8 cellular contexts compared by ENCODE assay signal in genomic region chr2:133266075-133266925, GRCh38.
DNase-seq lines count a peak whose midpoint lies in the region; ATAC-seq and TF ChIP-seq lines count a peak whose summit lies in the region.

No MANE protein-coding gene starts in this region.

- no peak overlapping the region for H3K9ac ChIP-seq in SK-N-SH

- H3K4me1 ChIP-seq in SK-N-SH (ENCODE audit: control insufficient read depth in 1 of 2, insufficient read depth in 2 of 2, low read depth in 1 of 2, low read length in 1 of 2) (peaks cover 0 to 14% of the 10 kb centered on the region in 2 experiments; a peak in 2 of 4 replicates), left ventricle myocardium inferior (peaks cover 27% of the 10 kb centered on the region)

- CTCF ChIA-PET in SK-N-SH (lab: Yijun Ruan, JAX): interaction anchor here (1.1 to 1.4 kb wide), 2 partner anchors 295 to 514 kb away, joined by 3 to 6 read pairs; no protein-coding TSS in a partner anchor

- no peaks in the 10 kb centered on the region for H3K79me2 ChIP-seq in SK-N-SH (ENCODE audit: insufficient read depth)

- no peaks in the 10 kb centered on the region for H3K9me2 ChIP-seq in SK-N-SH

- intact Hi-C loops in left ventricle myocardium inferior (cut with micrococcal nuclease): no loop called here
- intact Hi-C loops in sciatic nerve (cut with DNase I): no loop called here

- H3K9me3 ChIP-seq in SK-N-SH (no peaks in the 10 kb centered on the region), left ventricle myocardium inferior (replicated peaks) (no peaks in the 10 kb centered on the region)

- no peak overlapping the region for H3K27ac ChIP-seq in SK-N-SH (ENCODE audit: low read depth in 2 of 2, low read length in 1 of 2)
- peak overlapping the region; percentile 52 for H3K27ac ChIP-seq in left ventricle myocardium inferior (replicated peaks)

- H3K27me3 ChIP-seq in GM06990 (replicated peaks; ENCODE audit: control insufficient read depth, insufficient read depth, low read length) (no peaks in the 10 kb centered on the region), SK-N-SH (ENCODE audit: insufficient read depth) (no peaks in the 10 kb centered on the region), left ventricle myocardium inferior (ENCODE audit: low read depth) (peaks cover 14% of the 10 kb centered on the region)

- H4K20me1 ChIP-seq in SK-N-SH (ENCODE audit: insufficient read depth): no peaks in the 10 kb centered on the region

- TF ChIP-seq EP300 in SK-N-SH (IDR thresholded peaks at IDR 0.05; ENCODE audit: borderline replicate concordance in 1 of 2, low read depth in 1 of 2, low read length in 1 of 2): no peak

- H2AFZ ChIP-seq in SK-N-SH (ENCODE audit: low read depth): 0 out of 2 replicates have a peak overlapping the region, but pooled peaks have one; percentile 35

- POLR2A ChIA-PET in SK-N-SH (lab: Yijun Ruan, JAX): no interaction called here

- no peaks in the 10 kb centered on the region for H3K36me3 ChIP-seq in GM06990 (ENCODE audit: control insufficient read depth, insufficient read depth, low read length)
- no peaks in the 10 kb centered on the region for H3K36me3 ChIP-seq in SK-N-SH (replicated peaks in 1 of 2; ENCODE audit: control insufficient read depth in 1 of 2, insufficient read depth in 2 of 2, low read length in 1 of 2)
- H3K36me3 ChIP-seq in left ventricle myocardium inferior: no peaks in the 10 kb centered on the region

- no peak overlapping the region for H3K4me3 ChIP-seq in GM06990 (replicated peaks; ENCODE audit: low read depth, low read length)
- peak overlapping the region; percentile 44 to 51; a peak in 3 of 4 replicates for H3K4me3 ChIP-seq in SK-N-SH (ENCODE audit: low read depth in 2 of 2, low read length in 1 of 2)
- H3K4me3 ChIP-seq in left ventricle myocardium inferior: peak overlapping the region; percentile 68

- peak; percentile 47 for ATAC-seq in sciatic nerve
- ATAC-seq in HG03159 (IDR thresholded peaks at IDR 0.05; ENCODE audit: unreplicated experiment): no peak
- ATAC-seq in GM21717 (IDR thresholded peaks at IDR 0.05; ENCODE audit: unreplicated experiment): no peak

- TF ChIP-seq CTCF in GM06990 (IDR thresholded peaks at IDR 0.05; ENCODE audit: insufficient read depth, low read length, poor library complexity, severe bottlenecking): no peak
- TF ChIP-seq CTCF in SK-N-SH (IDR thresholded peaks at IDR 0.05): no peak; the same call in 1 of the 2 replicates
- TF ChIP-seq CTCF in left ventricle myocardium inferior (IDR thresholded peaks at IDR 0.05; ENCODE audit: borderline replicate concordance): peak; percentile 24

- peak overlapping the region; percentile 74; the same call in 1 of the 2 replicates for H3K4me2 ChIP-seq in SK-N-SH

- DNase-seq in GM06990 (ENCODE audit: extremely low read depth, insufficient read length) (peak; percentile 3), SK-N-SH (peak; percentile 70), left ventricle myocardium inferior (peak; percentile 16), sciatic nerve (ENCODE audit: low spot score) (no peak), cerebellar cortex (ENCODE audit: low spot score) (no peak), Kasumi-1 (lab: John Stamatoyannopoulos, UW) (no peak)

- no peak for TF ChIP-seq RAD21 in SK-N-SH (IDR thresholded peaks at IDR 0.05; ENCODE audit: low read length)

- no peaks in the 10 kb centered on the region for H3F3A ChIP-seq in SK-N-SH (replicated peaks; ENCODE audit: insufficient read depth)

- WGBS in SK-N-SH (ENCODE audit: low lambda C conversion rate): 42% methylated on average over 17 of the region's 67 CpGs

TF ChIP-seq in SK-N-SH, 30 proteins besides CTCF, POLR2A, EP300 and RAD21:
- no peak for TF ChIP-seq SIN3A (IDR thresholded peaks at IDR 0.05; ENCODE audit: borderline replicate concordance, low read depth, low read length)
- no peak for TF ChIP-seq IRF3 (IDR thresholded peaks at IDR 0.05; ENCODE audit: low read depth, low read length)
- TF ChIP-seq CHD2 (IDR thresholded peaks at IDR 0.05; ENCODE audit: low read length, partially characterized antibody): no peak
- TF ChIP-seq GATA2 (CRISPR knock-in tag; IDR thresholded peaks at IDR 0.05): no peak
- no peak for TF ChIP-seq POLR2AphosphoS5 (IDR thresholded peaks at IDR 0.05; ENCODE audit: low read depth, low read length)
- TF ChIP-seq ELF1 (IDR thresholded peaks at IDR 0.05): no peak
- no peak for TF ChIP-seq TCF12 (IDR thresholded peaks at IDR 0.05)
- no peak for TF ChIP-seq MXI1 (IDR thresholded peaks at IDR 0.05; ENCODE audit: low read depth, low read length)
- no peak for TF ChIP-seq SMC3 (IDR thresholded peaks at IDR 0.05; ENCODE audit: low read depth, low read length)
- no peak for TF ChIP-seq FOSL2 (IDR thresholded peaks at IDR 0.05; ENCODE audit: borderline replicate concordance, low read depth)
- no peak for TF ChIP-seq YY1 (IDR thresholded peaks at IDR 0.05; ENCODE audit: low read depth)
- TF ChIP-seq ZBTB33 (IDR thresholded peaks at IDR 0.05; ENCODE audit: borderline replicate concordance, low read depth): no peak
- no peak for TF ChIP-seq NFIC (IDR thresholded peaks at IDR 0.05; ENCODE audit: borderline replicate concordance)
- TF ChIP-seq MEF2A (IDR thresholded peaks at IDR 0.05; ENCODE audit: borderline replicate concordance, low read depth): no peak
- TF ChIP-seq TEAD4 (IDR thresholded peaks at IDR 0.05; ENCODE audit: borderline replicate concordance, insufficient read depth): no peak
- TF ChIP-seq FOXM1 (IDR thresholded peaks at IDR 0.05; ENCODE audit: low read depth): no peak
- no peak for TF ChIP-seq GABPA (IDR thresholded peaks at IDR 0.05; ENCODE audit: low read depth)
- TF ChIP-seq USF1 (IDR thresholded peaks at IDR 0.05; ENCODE audit: borderline replicate concordance, low read depth): no peak
- no peak for TF ChIP-seq FOXJ3 (CRISPR knock-in tag; IDR thresholded peaks at IDR 0.05)
- no peak for TF ChIP-seq MAX (IDR thresholded peaks at IDR 0.05; ENCODE audit: low read depth)

Comparison
In these comparisons a context has a peak if more than half of its experiments do, and no peak if none do; other contexts are left out.
1. DNase-seq: peak in GM06990 (single experiment), SK-N-SH (single experiment) and left ventricle myocardium inferior (single experiment); none in sciatic nerve (single experiment), cerebellar cortex (single experiment) and Kasumi-1 (0 of 2).